10 cellular contexts compared by ENCODE assay signal in genomic region chr1:27864264-27864895, GRCh38. TPM values are rescaled to one million over a fixed set of nuclear protein-coding genes. Genes with fewer than 3 reads are reported as not detected.
DNase-seq lines count a peak whose midpoint lies in the region; ATAC-seq and TF ChIP-seq lines count a peak whose summit lies in the region.
"Had no signal": no experiment of that assay in that cellular context is flagged by ENCODE, and none has a peak within 500 bp of the region (broad histone marks: within the 10 kb centered on the region; RNA-seq: fewer than 3 reads in every experiment).

No MANE protein-coding gene starts in this region.

- no peak for TF ChIP-seq POLR2A in thyroid gland (IDR thresholded peaks at IDR 0.05)

- no peaks in the 10 kb centered on the region for H3K36me3 ChIP-seq in thyroid gland

- no peaks in the 10 kb centered on the region for H3K27me3 ChIP-seq in thyroid gland

- no peak for TF ChIP-seq CTCF in activated CD8-positive, alpha-beta T cell treated with anti-CD3 and anti-CD28 coated beads for 36 hours (IDR thresholded peaks at IDR 0.05)
- no peak for TF ChIP-seq CTCF in thyroid gland (IDR thresholded peaks at IDR 0.05)

- H3K27ac Mint-ChIP-seq in activated CD8-positive, alpha-beta T cell treated with anti-CD3 and anti-CD28 coated beads for 36 hours = peak overlapping the region; percentile 94

- CTCF ChIA-PET in activated CD8-positive, alpha-beta T cell treated with anti-CD3 and anti-CD28 coated beads for 36 hours (lab: Charles Lee) = interaction anchor here (1.0 kb wide), 1 partner anchor 64 kb away, joined by 3 read pairs; no protein-coding TSS in a partner anchor

- POLR2A ChIA-PET in activated CD8-positive, alpha-beta T cell treated with anti-CD3 and anti-CD28 coated beads for 36 hours (lab: Charles Lee) = no interaction called here

- ATAC-seq in activated CD4-positive, CD25-positive, alpha-beta regulatory T cell treated with anti-CD3 and anti-CD28 coated beads, Interleukin-2, amount 50 U/mL, for 24 hours = peak; percentile 27 to 66
- peak; percentile 47 for ATAC-seq in activated CD8-positive, alpha-beta T cell treated with anti-CD3 and anti-CD28 coated beads for 36 hours
- ATAC-seq in left lobe of liver = peak; percentile 52
- ATAC-seq: A549 had no signal

- 86% methylated on average over 8 of the region's 8 CpGs for WGBS in thyroid gland, 2 donors

- H3K4me3 Mint-ChIP-seq in activated CD8-positive, alpha-beta T cell treated with anti-CD3 and anti-CD28 coated beads for 36 hours = no peak overlapping the region

- H3K4me1 Mint-ChIP-seq in activated CD8-positive, alpha-beta T cell treated with anti-CD3 and anti-CD28 coated beads for 36 hours (ENCODE audit: low read depth) = peaks cover 33% of the 10 kb centered on the region

- H3K9me3 ChIP-seq in thyroid gland = no peaks in the 10 kb centered on the region
- H3K9me3 ChIP-seq: A549 had no signal

- H3K4me1 ChIP-seq in thyroid gland = peaks cover 14 to 25% of the 10 kb centered on the region in 2 donors

- no peaks in the 10 kb centered on the region for H3K9me3 Mint-ChIP-seq in activated CD8-positive, alpha-beta T cell treated with anti-CD3 and anti-CD28 coated beads for 36 hours

- no peaks in the 10 kb centered on the region for H3K36me3 Mint-ChIP-seq in activated CD8-positive, alpha-beta T cell treated with anti-CD3 and anti-CD28 coated beads for 36 hours (ENCODE audit: low read depth)

- intact Hi-C loops in activated CD8-positive, alpha-beta T cell treated with anti-CD3 and anti-CD28 coated beads for 36 hours (cut with micrococcal nuclease) = no loop called here
- intact Hi-C loops in thyroid gland (cut with DNase I) = no loop called here

- peak overlapping the region in 2 of 3 donors; percentile 86 to 89 for H3K27ac ChIP-seq in thyroid gland
- H3K27ac ChIP-seq: A549 had no signal

- no peak for DNase-seq in activated CD4-positive, CD25-positive, alpha-beta regulatory T cell treated with anti-CD3 and anti-CD28 coated beads, Interleukin-2, amount 50 U/mL, for 72 hours
- DNase-seq in activated CD8-positive, alpha-beta T cell treated with anti-CD3 and anti-CD28 coated beads for 36 hours = peak; percentile 40
- DNase-seq in left lobe of liver (ENCODE audit: low spot score) (no peak), thyroid gland (no peak), ureter (ENCODE audit: low spot score) (no peak), COLO668 (lab: John Stamatoyannopoulos, UW; ENCODE audit: unreplicated experiment) (no peak), NAMALWA (ENCODE audit: low spot score) (no peak)
- DNase-seq: NCI-H345 had no signal

- H3K27me3 Mint-ChIP-seq in activated CD8-positive, alpha-beta T cell treated with anti-CD3 and anti-CD28 coated beads for 36 hours = no peaks in the 10 kb centered on the region

- H3K4me3 ChIP-seq in thyroid gland (replicated peaks in 1 of 3) = no peak overlapping the region
- H3K4me3 ChIP-seq: A549 had no signal

RNA-seq across cellular contexts. Expression of gene THEMIS2, which starts 8.0 kb away (rescaled TPM):
- 10 to 100 TPM; 13.8 to 16.0 TPM for total RNA-seq in activated CD8-positive, alpha-beta T cell treated with anti-CD3 and anti-CD28 coated beads for 36 hours
- total RNA-seq in left lobe of liver = 4.3 TPM
- 10 to 100 TPM; 20.1 to 36.0 (median 25.0) TPM for total RNA-seq in thyroid gland
- total RNA-seq in ureter = 10.7 TPM

RNA-seq across cellular contexts. Expression of gene PPP1R8, which starts 33.8 kb away (rescaled TPM):
- total RNA-seq in activated CD8-positive, alpha-beta T cell treated with anti-CD3 and anti-CD28 coated beads for 36 hours = 10 to 100 TPM; 50.2 to 54.4 TPM
- total RNA-seq in left lobe of liver = 10.2 TPM
- total RNA-seq in thyroid gland = 10 to 100 TPM; 29.2 to 34.8 (median 33.1) TPM
- 46.2 TPM for total RNA-seq in ureter

RNA-seq across cellular contexts. Expression of gene RPA2, which starts 50.0 kb away (rescaled TPM):
- total RNA-seq in activated CD8-positive, alpha-beta T cell treated with anti-CD3 and anti-CD28 coated beads for 36 hours = 10 to 100 TPM; 61.6 to 67.2 TPM
- total RNA-seq in left lobe of liver (9.5 TPM), thyroid gland (10 to 100 TPM; 42.4 to 70.5 (median 60.4) TPM), ureter (33.3 TPM)
